In the genomic region with DNA sequence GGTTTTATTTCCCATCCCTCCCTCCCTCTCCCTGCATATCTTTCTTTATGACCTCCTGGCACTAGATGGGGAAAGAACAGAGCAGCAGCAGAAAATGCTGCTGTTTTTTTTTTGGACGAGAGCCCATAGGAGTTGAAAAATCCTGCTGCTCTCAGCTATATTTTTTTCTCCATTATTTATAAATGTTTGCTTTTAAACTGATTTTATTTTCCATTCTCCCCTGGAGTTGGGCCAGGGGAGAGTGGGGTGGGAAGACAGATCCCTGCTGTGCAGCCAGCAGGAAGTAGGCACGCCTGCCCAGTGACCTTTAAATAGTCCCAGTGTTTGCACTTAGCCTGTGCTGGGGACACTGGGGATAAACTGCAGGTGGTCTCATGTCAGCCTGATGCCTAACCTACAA, we compare ENCODE assay signal across 11 cellular contexts. TPM values are rescaled to one million over a fixed set of nuclear protein-coding genes. Genes with fewer than 3 reads are reported as not detected.
DNase-seq lines count a peak whose midpoint lies in the region; ATAC-seq, FAIRE-seq and TF ChIP-seq lines count a peak whose summit lies in the region.
"Had no signal": no experiment of that assay in that cellular context is flagged by ENCODE, and none has a peak within 500 bp of the region (broad histone marks: within the 10 kb centered on the region; RNA-seq: fewer than 3 reads in every experiment).

No MANE protein-coding gene starts in this region.

- no peak overlapping the region for H3K4me3 ChIP-seq in HEK293 (ENCODE audit: low read depth, low read length)
- no peak overlapping the region for H3K4me3 ChIP-seq in body of pancreas
- H3K4me3 ChIP-seq in HAP-1: no peak overlapping the region

- H3K27me3 ChIP-seq in body of pancreas (no peaks in the 10 kb centered on the region), HAP-1 (ENCODE audit: low read depth) (no peaks in the 10 kb centered on the region)

- H3K36me3 ChIP-seq in HEK293 (ENCODE audit: control insufficient read depth in 2 of 2, insufficient read depth in 1 of 2, low read length in 2 of 2) (peaks cover 34 to 76% of the 10 kb centered on the region in 2 experiments), body of pancreas (replicated peaks in 1 of 2; ENCODE audit: insufficient read depth in 1 of 2, low read depth in 2 of 2) (peaks cover 0 to 4% of the 10 kb centered on the region in 2 donors), HAP-1 (replicated peaks) (peaks cover 62% of the 10 kb centered on the region)

- no peak for TF ChIP-seq POLR2A in body of pancreas (IDR thresholded peaks at IDR 0.05)

- DNase-seq in body of pancreas (peak in 3 of 4 donors; percentile 25 to 52 (median 43)), sciatic nerve (ENCODE audit: low spot score) (no peak), HAP-1 (ENCODE audit: low spot score in 2 of 2) (no peak)
- DNase-seq: NCI-H1105; stimulated activated CD4-positive, alpha-beta T cell treated with anti-CD3 and anti-CD28 coated beads, Interleukin-12 subunit alpha, Interleukin-12 subunit beta, amount 100 ng/mL, for 4 hours had no signal

- ATAC-seq in body of pancreas: peak; percentile 58
- peak; percentile 82 for ATAC-seq in sciatic nerve
- no peak for ATAC-seq in GM19395 (IDR thresholded peaks at IDR 0.05; ENCODE audit: unreplicated experiment)
- no peak for ATAC-seq in HG03039 (IDR thresholded peaks at IDR 0.05; ENCODE audit: unreplicated experiment)
- ATAC-seq in GM21825 (IDR thresholded peaks at IDR 0.05; ENCODE audit: unreplicated experiment): no peak

- intact Hi-C loops in body of pancreas (cut with DNase I): no loop called here
- intact Hi-C loops in sciatic nerve (cut with DNase I): no loop called here

- H3K9me3 ChIP-seq in HEK293 (ENCODE audit: control insufficient read depth, insufficient read depth, low read depth, low read length) (no peaks in the 10 kb centered on the region), body of pancreas (no peaks in the 10 kb centered on the region), HAP-1 (no peaks in the 10 kb centered on the region)

- CTCF ChIA-PET in HEK293 (lab: Yijun Ruan, JAX): interaction anchor here (0.5 to 1.1 kb wide), 3 partner anchors 8 to 1848 kb away, joined by 3 read pairs; no protein-coding TSS in a partner anchor

- in situ Hi-C loops in HAP-1 (cut with MboI; ENCODE audit: low sequenced_read_pairs): no loop called here

- no peak overlapping the region for H3K27ac ChIP-seq in HEK293 (ENCODE audit: extremely low read depth, low read depth, low read length)
- H3K27ac ChIP-seq in body of pancreas: peak overlapping the region; percentile 8 to 64 (median 54)
- H3K27ac ChIP-seq: HL-60 had no signal

- H3K4me1 ChIP-seq in HEK293 (ENCODE audit: control insufficient read depth, insufficient read depth, low read length) (no peaks in the 10 kb centered on the region), body of pancreas (peaks cover 13% of the 10 kb centered on the region), HAP-1 (no peaks in the 10 kb centered on the region)

- 12 to 22% methylated on average over 2 of the region's 2 CpGs for WGBS in body of pancreas, 2 donors

- TF ChIP-seq CTCF in HEK293 (tag by site-specific recombination; IDR thresholded peaks at IDR 0.05) (no peak), body of pancreas (IDR thresholded peaks at IDR 0.05) (no peak)

- POLR2A ChIA-PET in HEK293 (lab: Yijun Ruan, JAX): no interaction called here

- peak; percentile 17 for FAIRE-seq in islet of Langerhans (lab: Jason Lieb, UNC)

TF ChIP-seq in HEK293, 187 proteins besides CTCF, POLR2A, EP300 and RAD21:
- peak; percentile 99 for TF ChIP-seq ZIC2 (tag by site-specific recombination; IDR thresholded peaks at IDR 0.05)
- 0 out of 2 replicates have a peak, but pooled peaks have one; percentile 23 for TF ChIP-seq ZNF423 (tag by site-specific recombination; IDR thresholded peaks at IDR 0.05)
- TF ChIP-seq ZNF792 (tag by site-specific recombination; IDR thresholded peaks at IDR 0.05): no peak

RNA-seq across cellular contexts. Expression of gene SFT2D2, which starts 17.4 kb away (rescaled TPM):
- total RNA-seq in body of pancreas: 10 to 100 TPM; 13.8 to 19.5 TPM
- 74.4 TPM for total RNA-seq in sciatic nerve

RNA-seq across cellular contexts. Expression of gene TBX19, which starts 37.5 kb away (rescaled TPM):
- total RNA-seq in body of pancreas: 1 to 10 TPM in 1 of 2 donors, under 1 TPM in 1; 0.78 to 2.0 TPM
- total RNA-seq in sciatic nerve: 6.7 TPM

Comparison
In these comparisons a context has a peak if more than half of its experiments do, and no peak if none do; other contexts are left out.
1. ATAC-seq: peak in body of pancreas (single experiment) and sciatic nerve (single experiment); none in GM19395 (single experiment), HG03039 (single experiment) and GM21825 (single experiment).
2. DNase-seq: peak in body of pancreas (3 of 4); none in sciatic nerve (single experiment) and HAP-1 (0 of 2).